ENCODE assay signal across 14 cellular contexts in the genomic region with DNA sequence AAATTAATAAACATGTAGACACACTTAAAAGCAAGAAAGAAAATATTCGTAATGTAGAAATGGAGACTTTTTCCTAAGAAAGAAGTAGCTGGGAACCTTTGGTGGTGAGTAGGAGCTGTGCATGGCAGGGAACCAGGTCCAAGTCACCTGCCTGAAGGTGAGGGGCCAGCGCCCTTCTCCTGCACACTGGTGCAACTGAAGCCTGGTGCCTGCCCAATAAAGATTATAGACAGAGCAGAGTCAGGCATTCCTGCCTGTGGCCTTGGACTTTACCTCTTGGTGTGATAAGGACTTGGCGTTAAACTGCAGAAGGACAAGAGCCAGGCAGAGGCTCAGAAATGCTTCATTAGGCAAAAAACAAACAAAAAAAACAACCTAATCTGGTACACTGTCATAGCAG. TPM values are rescaled to one million over a fixed set of nuclear protein-coding genes. Genes with fewer than 3 reads are reported as not detected.
"Had no signal": no experiment of that assay in that cellular context is flagged by ENCODE, and none has a peak within 500 bp of the region (broad histone marks: within the 10 kb centered on the region; RNA-seq: fewer than 3 reads in every experiment).

No MANE protein-coding gene starts in this region.

- H3K4me3 Mint-ChIP-seq: activated CD8-positive, alpha-beta T cell treated with anti-CD3 and anti-CD28 coated beads for 36 hours; activated naive CD4-positive, alpha-beta T cell treated with anti-CD3 and anti-CD28 coated beads, Interleukin-2, amount 50 U/mL, for 24 hours; nephron progenitor cell; stimulated activated memory B cell treated with anti-CD40 and anti-IgM and Interleukin-4, amounts not matched to agents 10 μg/mL and 1 μg/mL and 100 μg/mL, for 72 hours had no signal

- H3K9me3 ChIP-seq: tibial nerve had no signal

- H3K4me3 ChIP-seq: tibial nerve had no signal

- H3K36me3 Mint-ChIP-seq: activated naive CD4-positive, alpha-beta T cell treated with anti-CD3 and anti-CD28 coated beads, Interleukin-2, amount 50 U/mL, for 24 hours; stimulated activated memory B cell treated with anti-CD40 and anti-IgM and Interleukin-4, amounts not matched to agents 10 μg/mL and 1 μg/mL and 100 μg/mL, for 72 hours had no signal

- H3K4me1 Mint-ChIP-seq: activated naive CD4-positive, alpha-beta T cell treated with anti-CD3 and anti-CD28 coated beads, Interleukin-2, amount 50 U/mL, for 24 hours; nephron progenitor cell; stimulated activated memory B cell treated with anti-CD40 and anti-IgM and Interleukin-4, amounts not matched to agents 10 μg/mL and 1 μg/mL and 100 μg/mL, for 72 hours had no signal

- H3K27ac Mint-ChIP-seq: activated CD8-positive, alpha-beta T cell treated with anti-CD3 and anti-CD28 coated beads for 36 hours; activated naive CD4-positive, alpha-beta T cell treated with anti-CD3 and anti-CD28 coated beads, Interleukin-2, amount 50 U/mL, for 24 hours; nephron progenitor cell; stimulated activated memory B cell treated with anti-CD40 and anti-IgM and Interleukin-4, amounts not matched to agents 10 μg/mL and 1 μg/mL and 100 μg/mL, for 72 hours had no signal

- H3K27me3 Mint-ChIP-seq: activated CD8-positive, alpha-beta T cell treated with anti-CD3 and anti-CD28 coated beads for 36 hours; activated naive CD4-positive, alpha-beta T cell treated with anti-CD3 and anti-CD28 coated beads, Interleukin-2, amount 50 U/mL, for 24 hours; stimulated activated memory B cell treated with anti-CD40 and anti-IgM and Interleukin-4, amounts not matched to agents 10 μg/mL and 1 μg/mL and 100 μg/mL, for 72 hours had no signal

- FAIRE-seq: colon, endometrium had no signal

- H3K4me1 ChIP-seq: tibial nerve had no signal

- DNase-seq: activated CD4-positive, alpha-beta T cell treated with anti-CD3 and anti-CD28 coated beads for 48 hours; activated CD8-positive, alpha-beta T cell treated with anti-CD3 and anti-CD28 coated beads for 36 hours; activated effector memory CD4-positive, alpha-beta T cell treated with anti-CD3 and anti-CD28 coated beads, Interleukin-2, amount 50 U/mL, for 16 hours; activated T-cell treated with anti-CD3 and anti-CD28 coated beads, Interleukin-2, amount 50 U/mL, for 48 hours; caudate nucleus; islet precursor cell; mesendoderm; nephron progenitor cell; stimulated activated CD4-positive, alpha-beta T cell treated with anti-CD3 and anti-CD28 coated beads, Interleukin-2, amount 100 ng/mL, for 48 hours had no signal

- H3K9me3 Mint-ChIP-seq: activated CD8-positive, alpha-beta T cell treated with anti-CD3 and anti-CD28 coated beads for 36 hours; activated naive CD4-positive, alpha-beta T cell treated with anti-CD3 and anti-CD28 coated beads, Interleukin-2, amount 50 U/mL, for 24 hours; nephron progenitor cell; stimulated activated memory B cell treated with anti-CD40 and anti-IgM and Interleukin-4, amounts not matched to agents 10 μg/mL and 1 μg/mL and 100 μg/mL, for 72 hours had no signal

- ATAC-seq: activated CD8-positive, alpha-beta T cell treated with anti-CD3 and anti-CD28 coated beads for 36 hours; stimulated activated memory B cell treated with anti-CD40 and anti-IgM and Interleukin-4, amounts not matched to agents 10 μg/mL and 1 μg/mL and 100 μg/mL, for 72 hours had no signal

- H3K27me3 ChIP-seq: tibial nerve had no signal

RNA-seq across cellular contexts. Expression of a gene that starts 14.2 kb away (rescaled TPM):
- total RNA-seq: activated CD8-positive, alpha-beta T cell treated with anti-CD3 and anti-CD28 coated beads for 36 hours had no signal
